Comparison of ENCODE assay signal across 9 cellular contexts in the genomic region with DNA sequence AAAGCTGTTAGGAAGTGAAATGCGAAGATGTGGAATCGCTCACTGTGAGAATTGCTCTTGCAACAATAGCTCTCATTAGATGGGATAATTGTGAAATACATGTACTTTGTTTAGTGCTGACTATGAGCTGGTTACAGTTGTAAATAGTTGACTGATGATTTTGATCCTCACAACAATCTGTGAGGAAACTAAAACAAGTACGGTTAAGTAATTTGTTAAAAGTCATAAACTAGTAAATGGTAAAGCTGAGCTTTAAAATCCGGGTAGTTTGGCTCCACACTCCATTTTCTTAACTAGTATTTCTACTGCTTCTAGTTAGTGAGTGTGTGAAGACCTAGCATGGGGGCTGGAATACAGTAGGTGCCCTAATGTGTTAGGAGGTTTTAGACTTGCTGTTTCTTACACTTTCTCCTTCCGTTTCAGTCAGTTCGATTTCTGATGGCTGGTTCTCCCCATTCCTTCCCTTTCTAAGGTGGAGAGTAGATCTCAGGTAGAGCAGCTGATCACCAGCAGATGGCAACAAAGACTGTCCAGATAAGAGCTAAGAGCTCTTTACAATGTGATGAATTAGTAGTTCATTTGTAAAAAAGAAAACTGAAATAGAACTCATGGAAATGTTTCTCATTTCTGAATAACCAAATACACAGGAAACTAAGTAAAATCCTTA. TPM values are rescaled to one million over a fixed set of nuclear protein-coding genes. Genes with fewer than 3 reads are reported as not detected.
DNase-seq lines count a peak whose midpoint lies in the region; ATAC-seq, FAIRE-seq and TF ChIP-seq lines count a peak whose summit lies in the region.
"Had no signal": no experiment of that assay in that cellular context is flagged by ENCODE, and none has a peak within 500 bp of the region (broad histone marks: within the 10 kb centered on the region; RNA-seq: fewer than 3 reads in every experiment).

No MANE protein-coding gene starts in this region.

- BruUV-seq in A673 (replicated peaks; lab: Mats Ljungman, UMichigan) = no TSS peak

- H3K27me3 ChIP-seq in A673 (replicated peaks; ENCODE audit: insufficient read depth, low read depth, low read length, poor library complexity) (no peaks in the 10 kb centered on the region), astrocyte (ENCODE audit: insufficient read depth, low read length) (no peaks in the 10 kb centered on the region), tibial nerve (no peaks in the 10 kb centered on the region)

- H3K36me3 ChIP-seq in A673 (ENCODE audit: insufficient read depth, low read length, poor library complexity, severe bottlenecking) (no peaks in the 10 kb centered on the region), astrocyte (ENCODE audit: insufficient read depth, low read length) (no peaks in the 10 kb centered on the region), tibial nerve (no peaks in the 10 kb centered on the region)

- H3K4me3 ChIP-seq in A673 (ENCODE audit: low read depth, low read length, poor library complexity, severe bottlenecking) (peak overlapping the region; percentile 13), astrocyte (ENCODE audit: insufficient read depth, low read depth, low read length) (no peak overlapping the region), tibial nerve (no peak overlapping the region)

- peak overlapping the region; percentile 75 for H3K27ac ChIP-seq in A673 (ENCODE audit: low read depth, low read length, poor library complexity, severe bottlenecking)
- no peak overlapping the region for H3K27ac ChIP-seq in astrocyte (ENCODE audit: low read depth, low read length)
- H3K27ac ChIP-seq in tibial nerve = no peak overlapping the region

- H3K9me3 ChIP-seq in A673 (ENCODE audit: low read depth, low read length, poor library complexity, severe bottlenecking) (no peaks in the 10 kb centered on the region), astrocyte (ENCODE audit: insufficient read depth, low read depth, low read length) (no peaks in the 10 kb centered on the region), tibial nerve (no peaks in the 10 kb centered on the region)

- no peak overlapping the region for H3K27ac Mint-ChIP-seq in astrocyte (ENCODE audit: unreplicated experiment)

- no peaks in the 10 kb centered on the region for H3K4me1 Mint-ChIP-seq in astrocyte (ENCODE audit: low read depth, unreplicated experiment)

- no peaks in the 10 kb centered on the region for H3K79me2 ChIP-seq in astrocyte (ENCODE audit: insufficient read depth, low read length)

- H3K9ac ChIP-seq in astrocyte (ENCODE audit: low read length) = no peak overlapping the region

- no peak overlapping the region for H3K4me2 ChIP-seq in astrocyte (ENCODE audit: low read length)

- no peak for TF ChIP-seq POLR2A in tibial nerve (IDR thresholded peaks at IDR 0.05)

- ATAC-seq in HG03095 (IDR thresholded peaks at IDR 0.05; ENCODE audit: unreplicated experiment) = no peak

- H3K4me1 ChIP-seq in A673 (ENCODE audit: insufficient read depth, low read length, poor library complexity, severe bottlenecking) (peaks cover 21% of the 10 kb centered on the region), astrocyte (ENCODE audit: insufficient read depth, low read length) (peaks cover 4% of the 10 kb centered on the region), tibial nerve (peaks cover 0 to 34% (median 0%) of the 10 kb centered on the region in 4 donors)

- TF ChIP-seq CTCF in A673 (conservative IDR thresholded peaks at IDR 0.05; ENCODE audit: low read depth, low read length) (peak; percentile 84), astrocyte (IDR thresholded peaks at IDR 0.05; ENCODE audit: insufficient read depth, low read depth, low read length) (peak; percentile 70), tibial nerve (IDR thresholded peaks at IDR 0.05) (peak in 4 of 5 experiments; percentile 38 to 50 (median 44))

- no peaks in the 10 kb centered on the region for H3K36me3 Mint-ChIP-seq in astrocyte (ENCODE audit: low read depth, unreplicated experiment)

- POLR2A ChIA-PET in A673 (lab: Charles Lee; ENCODE audit: low non-redundant PET) = interaction anchor here (0.6 kb wide), 1 partner anchor 109 kb away, joined by 3 read pairs; no protein-coding TSS in a partner anchor

- no peaks in the 10 kb centered on the region for H4K20me1 ChIP-seq in astrocyte (ENCODE audit: insufficient read depth, low read length)

- DNase-seq in A673 (ENCODE audit: low spot score) (peak; percentile 78), GDM1 (lab: John Stamatoyannopoulos, UW) (peak; percentile 31), HT-29 (ENCODE audit: low spot score) (peak; percentile 81), NOMO-1 treated with DMSO at 0.1 percent for 48 hours (lab: John Stamatoyannopoulos, UW; ENCODE audit: unreplicated experiment) (peak; percentile 52), astrocyte (ENCODE audit: low read depth) (peak; percentile 23), kidney tubule cell (ENCODE audit: low spot score) (peak; percentile 63), tibial nerve (ENCODE audit: low spot score in 2 of 2) (peak in 1 of 2 donors; percentile 19)

- no peaks in the 10 kb centered on the region for H3K9me3 Mint-ChIP-seq in astrocyte (ENCODE audit: unreplicated experiment)

- WGBS in tibial nerve, 2 donors = 23 to 32% methylated on average over 6 of the region's 6 CpGs

- FAIRE-seq in astrocyte (lab: Jason Lieb, UNC) = no peak
- FAIRE-seq: frontal cortex had no signal

- CTCF ChIA-PET in A673 (lab: Charles Lee) = interaction anchor here (0.5 to 3.8 kb wide), 19 partner anchors 12 to 432 kb away, joined by 3 to 52 read pairs (median 5); partner anchors contain the start of genes CALCB and CYP2R1

- no peak overlapping the region for H3K4me3 Mint-ChIP-seq in astrocyte (ENCODE audit: unreplicated experiment)

- H2AFZ ChIP-seq in astrocyte (ENCODE audit: low read depth, low read length) = no peak overlapping the region

- TF ChIP-seq EP300 in tibial nerve (IDR thresholded peaks at IDR 0.05) = no peak

- intact Hi-C loops in A673 (cut with micrococcal nuclease; ENCODE audit: unreplicated experiment) = loop anchor here (1.0 to 5.0 kb wide), 5 partner anchors 99 to 371 kb away; partner anchors contain the start of gene PDE3B

- peaks cover 20% of the 10 kb centered on the region for H3K27me3 Mint-ChIP-seq in astrocyte (ENCODE audit: low read depth, unreplicated experiment)

RNA-seq across cellular contexts. Expression of gene CYP2R1, which starts 16.3 kb away (rescaled TPM):
- total RNA-seq in A673 (2021) (16.2 and 17.6 TPM in 2 replicates), astrocyte (9.9 and 11.1 TPM in 2 replicates), tibial nerve (10 to 100 TPM; 11.7 to 16.5 (median 16.1) TPM)
- 7.2 and 9.7 TPM in 2 replicates for total RNA-seq in HT-29 (2014; rRNA removed; shearing (Covaris generic))
